ENCODE assay signal across 17 cellular contexts in genomic region chr16:72838999-72839398, GRCh38.
DNase-seq lines count a peak whose midpoint lies in the region; ATAC-seq and TF ChIP-seq lines count a peak whose summit lies in the region.
"Had no signal": no experiment of that assay in that cellular context is flagged by ENCODE, and none has a peak within 500 bp of the region (broad histone marks: within the 10 kb centered on the region; RNA-seq: fewer than 3 reads in every experiment).

No MANE protein-coding gene starts in this region.

- peaks cover 0 to 2% (median 0%) of the 10 kb centered on the region in 5 experiments for H3K9me3 Mint-ChIP-seq in brain
- no peaks in the 10 kb centered on the region for H3K9me3 Mint-ChIP-seq in nephron progenitor cell
- no peaks in the 10 kb centered on the region for H3K9me3 Mint-ChIP-seq in type B pancreatic cell
- H3K9me3 Mint-ChIP-seq: CD8-positive, alpha-beta T cell; HFFc6 had no signal

- TF ChIP-seq CTCF in brain (conservative IDR thresholded peaks at IDR 0.05), result no peak
- no peak for TF ChIP-seq CTCF in nephron progenitor cell (IDR thresholded peaks at IDR 0.05)
- TF ChIP-seq CTCF in type B pancreatic cell (conservative IDR thresholded peaks at IDR 0.05), result no peak
- TF ChIP-seq CTCF in GM20000 (IDR thresholded peaks at IDR 0.05; ENCODE audit: extremely low read depth, missing control alignments), result no peak

- H3K36me3 Mint-ChIP-seq in brain (peaks cover 4% of the 10 kb centered on the region), nephron progenitor cell (ENCODE audit: low read depth) (peaks cover 8% of the 10 kb centered on the region), type B pancreatic cell (peaks cover 12% of the 10 kb centered on the region)
- H3K36me3 Mint-ChIP-seq: CD8-positive, alpha-beta T cell had no signal

- no peak for ATAC-seq in GM18858 (IDR thresholded peaks at IDR 0.05; ENCODE audit: unreplicated experiment)
- ATAC-seq: A549; CD8-positive, alpha-beta T cell; HepG2 had no signal

- H3K27me3 Mint-ChIP-seq in brain, result no peaks in the 10 kb centered on the region
- peaks cover 3% of the 10 kb centered on the region for H3K27me3 Mint-ChIP-seq in nephron progenitor cell (ENCODE audit: low read depth, poor library complexity)
- no peaks in the 10 kb centered on the region for H3K27me3 Mint-ChIP-seq in type B pancreatic cell

- peaks cover 98% of the 10 kb centered on the region for H3K4me1 Mint-ChIP-seq in brain
- peaks cover 47% of the 10 kb centered on the region for H3K4me1 Mint-ChIP-seq in nephron progenitor cell
- peaks cover 62% of the 10 kb centered on the region for H3K4me1 Mint-ChIP-seq in type B pancreatic cell (ENCODE audit: unreplicated experiment)

- H3K4me3 Mint-ChIP-seq in brain, result peak overlapping the region in 3 of 5 experiments; percentile 56 to 70 (median 65)
- H3K4me3 Mint-ChIP-seq in nephron progenitor cell, result no peak overlapping the region
- peak overlapping the region; percentile 79 for H3K4me3 Mint-ChIP-seq in type B pancreatic cell
- H3K4me3 Mint-ChIP-seq: CD8-positive, alpha-beta T cell; HFFc6 had no signal

- H3K27ac Mint-ChIP-seq in brain (peak overlapping the region; percentile 28 to 88 (median 73)), nephron progenitor cell (peak overlapping the region; percentile 27), type B pancreatic cell (peak overlapping the region; percentile 85)
- H3K27ac Mint-ChIP-seq: CD8-positive, alpha-beta T cell; HFFc6 had no signal

- DNase-seq in nephron progenitor cell (no peak), retina (peak; percentile 86), type B pancreatic cell (ENCODE audit: extremely low spot score, unreplicated experiment) (no peak), NCI-H1048 (lab: John Stamatoyannopoulos, UW) (no peak), GM20000 (ENCODE audit: low spot score) (no peak)
- no peak for DNase-seq in stimulated activated CD4-positive, alpha-beta T cell treated with anti-CD3 and anti-CD28 coated beads, Interleukin-4, amount 100 ng/mL, for 4 hours
- DNase-seq: BE2C; CD8-positive, alpha-beta T cell; COR-L47; DMS79 treated with DMSO at 0.1 percent for 48 hours; EL; HCEC 1CT; HFFc6 had no signal

Comparison
In these comparisons a context has a peak if more than half of its experiments do, and no peak if none do; other contexts are left out.
1. H3K27ac Mint-ChIP-seq: peak in every context shown above with its lines; median percentile 85 in type B pancreatic cell; 73 in brain; 27 in nephron progenitor cell.